Comparison of ENCODE assay signal across 1 cellular context in genomic region chr2:144834363-144834762, GRCh38.
TF ChIP-seq lines count a peak whose summit lies in the region.

No MANE protein-coding gene starts in this region.

TF ChIP-seq in IMR-90, 13 proteins besides CTCF, POLR2A, EP300 and RAD21 (continued from another document):
- no peak for TF ChIP-seq NFE2L2 (IDR thresholded peaks at IDR 0.05; ENCODE audit: low read depth, low read length)
- TF ChIP-seq CEBPB (IDR thresholded peaks at IDR 0.05; ENCODE audit: low read depth, low read length), result peak; percentile 35; the same call in 1 of the 2 replicates
- no peak for TF ChIP-seq FOS (IDR thresholded peaks at IDR 0.05; ENCODE audit: low read depth, low read length)
- TF ChIP-seq ELK1 (IDR thresholded peaks at IDR 0.05; ENCODE audit: borderline replicate concordance, low read depth, low read length), result no peak
- TF ChIP-seq MXI1 (IDR thresholded peaks at IDR 0.05; ENCODE audit: borderline replicate concordance, low read depth, low read length), result no peak
TF ChIP-seq in IMR-90: peak in this region for 1.
